1 cellular context compared by ENCODE assay signal in genomic region chr12:5175415-5175814, GRCh38.
A peak's percentile ranks its signal among the peaks of the same experiment; 100 is the strongest.
TF ChIP-seq lines count a peak whose summit lies in the region.
"Not testable (repeated sequence)": the region's sequence is repeated elsewhere in the genome, so short reads cannot be mapped to it uniquely, and the experiment has no call there.

No MANE protein-coding gene starts in this region.

- H3K4me1 ChIP-seq in HEK293 (ENCODE audit: control insufficient read depth, insufficient read depth, low read length), result not testable (repeated sequence)

- POLR2A ChIA-PET in HEK293 (lab: Yijun Ruan, JAX), result not testable (repeated sequence)

- not testable (repeated sequence) for H3K9me3 ChIP-seq in HEK293 (ENCODE audit: control insufficient read depth, insufficient read depth, low read depth, low read length)

- H3K36me3 ChIP-seq in HEK293 (ENCODE audit: control insufficient read depth in 2 of 2, insufficient read depth in 1 of 2, low read length in 2 of 2), result not testable (repeated sequence)

- H3K27ac ChIP-seq in HEK293 (ENCODE audit: extremely low read depth, low read depth, low read length), result not testable (repeated sequence)

- CTCF ChIA-PET in HEK293 (lab: Yijun Ruan, JAX), result interaction anchor here (0.6 to 2.4 kb wide), 3 partner anchors 154 to 634 kb away, joined by 3 to 11 read pairs (median 3); no protein-coding TSS in a partner anchor

- TF ChIP-seq CTCF in HEK293 (tag by site-specific recombination; IDR thresholded peaks at IDR 0.05), result not testable (repeated sequence)

- H3K4me3 ChIP-seq in HEK293 (ENCODE audit: low read depth, low read length), result not testable (repeated sequence)

TF ChIP-seq in HEK293, 187 proteins besides CTCF, POLR2A, EP300 and RAD21:
- TF ChIP-seq, protein P1, sequence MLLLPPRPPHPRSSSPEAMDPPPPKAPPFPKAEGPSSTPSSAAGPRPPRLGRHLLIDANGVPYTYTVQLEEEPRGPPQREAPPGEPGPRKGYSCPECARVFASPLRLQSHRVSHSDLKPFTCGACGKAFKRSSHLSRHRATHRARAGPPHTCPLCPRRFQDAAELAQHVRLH (tag by site-specific recombination; IDR thresholded peaks at IDR 0.05), result 0 out of 2 replicates have a peak, but pooled peaks have one; percentile 20
- peak; percentile 93 for TF ChIP-seq ZNF146 (tag by site-specific recombination; IDR thresholded peaks at IDR 0.05)
